25 cellular contexts compared by ENCODE assay signal in genomic region chr3:106707347-106707746, GRCh38.
"Had no signal": no experiment of that assay in that cellular context is flagged by ENCODE, and none has a peak within 500 bp of the region (broad histone marks: within the 10 kb centered on the region; RNA-seq: fewer than 3 reads in every experiment).

No MANE protein-coding gene starts in this region.

- ATAC-seq: effector memory CD8-positive, alpha-beta T cell; gastrocnemius medialis; heart left ventricle; left lung; mucosa of descending colon; natural killer cell treated with Interleukin-12 subunit alpha and Interleukin-12 subunit beta and Interleukin-15 and Interleukin-18, amount 100 ng/mL, for 72 hours; pancreas; sciatic nerve; stimulated activated naive CD8-positive, alpha-beta T cell treated with anti-CD3 and anti-CD28 coated beads, Interleukin-15, amount 100 ng/mL, for 72 hours; upper lobe of right lung had no signal

- H3K4me2 ChIP-seq: hepatocyte, smooth muscle cell had no signal

- H3K4me1 ChIP-seq: gastrocnemius medialis, heart left ventricle, left lung, pancreas, suprapubic skin, transverse colon, upper lobe of right lung, uterus had no signal

- H3K9me3 ChIP-seq: gastrocnemius medialis, heart left ventricle, mucosa of descending colon, neutrophil, pancreas, suprapubic skin, transverse colon, upper lobe of right lung, uterus had no signal

- H3K27me3 ChIP-seq: gastrocnemius medialis, heart left ventricle, hepatocyte, left lung, neutrophil, pancreas, suprapubic skin, transverse colon, upper lobe of right lung, uterus had no signal

- H3K79me2 ChIP-seq: hepatocyte had no signal

- H3K4me3 ChIP-seq: gastrocnemius medialis, heart left ventricle, hepatocyte, left lung, mucosa of descending colon, pancreas, smooth muscle cell, suprapubic skin, transverse colon, upper lobe of right lung, uterus had no signal

- H3K36me3 ChIP-seq: gastrocnemius medialis, heart left ventricle, left lung, neutrophil, pancreas, suprapubic skin, transverse colon, upper lobe of right lung, uterus had no signal

- H3K27ac ChIP-seq: gastrocnemius medialis, heart left ventricle, hepatocyte, left lung, neutrophil, pancreas, suprapubic skin, transverse colon, upper lobe of right lung, uterus had no signal

- H2AFZ ChIP-seq: hepatocyte had no signal

- DNase-seq: cortex of kidney; effector memory CD8-positive, alpha-beta T cell; gastrocnemius medialis; heart left ventricle; kidney; left lung; mesenchymal stem cell; mucosa of descending colon; naive B cell; pancreas; stimulated activated CD4-positive, alpha-beta T cell treated with anti-CD3 and anti-CD28 coated beads, Interleukin-12 subunit alpha, Interleukin-12 subunit beta, amount 100 ng/mL, for 4 hours; stimulated activated CD4-positive, alpha-beta T cell treated with anti-CD3 and anti-CD28 coated beads, Interleukin-1b, Interleukin-23, amount 100 ng/mL, for 48 hours; stimulated activated CD4-positive, alpha-beta T cell treated with anti-CD3 and anti-CD28 coated beads, Interleukin-4, amount 100 ng/mL, for 1 hour; stimulated activated CD8-positive, alpha-beta memory T cell treated with anti-CD3 and anti-CD28 coated beads, Interleukin-4, amount 100 ng/mL, for 48 hours; stimulated activated naive CD4-positive, alpha-beta T cell; stimulated activated naive CD8-positive, alpha-beta T cell treated with anti-CD3 and anti-CD28 coated beads, Interleukin-15, amount 100 ng/mL, for 72 hours; transverse colon; upper lobe of right lung; uterus had no signal
